In genomic region chr20:34190679-34191090, GRCh38 we compare ENCODE assay signal across 8 cellular contexts. TPM values are rescaled to one million over a fixed set of nuclear protein-coding genes. Genes with fewer than 3 reads are reported as not detected.
DNase-seq lines count a peak whose midpoint lies in the region; ATAC-seq and TF ChIP-seq lines count a peak whose summit lies in the region.

No MANE protein-coding gene starts in this region.

- intact Hi-C loops in OCI-LY7 (cut with micrococcal nuclease; ENCODE audit: unreplicated experiment) (loop anchor here (1.0 to 5.0 kb wide), 5 partner anchors 52 to 347 kb away; partner anchors contain the start of gene ASIP), adrenal gland (cut with DNase I) (no loop called here), left ventricle myocardium superior (cut with micrococcal nuclease) (no loop called here)

- H3K9me3 ChIP-seq in OCI-LY7 (ENCODE audit: low read length) (no peaks in the 10 kb centered on the region), adrenal gland (replicated peaks in 1 of 3) (no peaks in the 10 kb centered on the region)

- H4K20me1 ChIP-seq in OCI-LY7 (ENCODE audit: insufficient read depth, low read length) = no peaks in the 10 kb centered on the region

- peaks cover 6% of the 10 kb centered on the region for H3K4me1 ChIP-seq in OCI-LY7 (ENCODE audit: insufficient read depth, low read length, poor library complexity, severe bottlenecking)
- no peaks in the 10 kb centered on the region for H3K4me1 ChIP-seq in adrenal gland (replicated peaks in 1 of 2)

- DNase-seq in Daoy (ENCODE audit: low read depth) = peak; percentile 80
- peak; percentile 1 for DNase-seq in KG1 (lab: John Stamatoyannopoulos, UW)
- DNase-seq in OCI-LY7 (ENCODE audit: low spot score) = peak; percentile 76
- peak; percentile 56 to 84 (median 73) for DNase-seq in adrenal gland
- DNase-seq in left ventricle myocardium superior = peak; percentile 71
- peak; percentile 69 for DNase-seq in renal cortical epithelial cell (ENCODE audit: low read depth)
- DNase-seq in activated CD4-positive, CD25-positive, alpha-beta regulatory T cell treated with anti-CD3 and anti-CD28 coated beads, Interleukin-2, amount 50 U/mL, for 72 hours = no peak

- no peaks in the 10 kb centered on the region for H3K79me2 ChIP-seq in OCI-LY7 (ENCODE audit: insufficient read depth, low read depth, low read length)

- 4 to 16% (median 9%) methylated on average over 3 of the region's 3 CpGs for WGBS in adrenal gland, 4 donors

- H3K9me2 ChIP-seq in OCI-LY7 (ENCODE audit: insufficient read depth, low read length) = no peaks in the 10 kb centered on the region

- no peak overlapping the region for H3K27ac ChIP-seq in OCI-LY7 (ENCODE audit: low read depth, low read length, poor library complexity, severe bottlenecking)
- no peak overlapping the region for H3K27ac ChIP-seq in adrenal gland

- H3K4me2 ChIP-seq in OCI-LY7 (ENCODE audit: low read length) = no peak overlapping the region

- H2AFZ ChIP-seq in OCI-LY7 (ENCODE audit: low read length) = peak overlapping the region; percentile 26; the same call in 1 of the 2 replicates

- TF ChIP-seq POLR2A in adrenal gland (IDR thresholded peaks at IDR 0.05) = no peak

- ATAC-seq in left ventricle myocardium superior (peak; percentile 96), HG03432 (IDR thresholded peaks at IDR 0.05; ENCODE audit: unreplicated experiment) (no peak)

- CTCF ChIA-PET in OCI-LY7 (lab: Charles Lee; ENCODE audit: unreplicated experiment) = interaction anchor here (1.1 kb wide), 1 partner anchor 124 kb away, joined by 3 read pairs; no protein-coding TSS in a partner anchor

- H3K4me3 ChIP-seq in OCI-LY7 (ENCODE audit: low read depth, low read length, poor library complexity, severe bottlenecking) (no peak overlapping the region), adrenal gland (no peak overlapping the region)

- POLR2A ChIA-PET in OCI-LY7 (lab: Charles Lee) = interaction anchor here (0.8 kb wide), 1 partner anchor 71 kb away, joined by 3 read pairs; no protein-coding TSS in a partner anchor

- no peaks in the 10 kb centered on the region for H3K27me3 ChIP-seq in adrenal gland

- H3K36me3 ChIP-seq in OCI-LY7 (ENCODE audit: insufficient read depth, low read length) (no peaks in the 10 kb centered on the region), adrenal gland (replicated peaks in 1 of 2) (no peaks in the 10 kb centered on the region)

- TF ChIP-seq CTCF in OCI-LY7 (conservative IDR thresholded peaks at IDR 0.05; ENCODE audit: low read length) (peak; percentile 98), adrenal gland (IDR thresholded peaks at IDR 0.05) (peak; percentile 52 to 76 (median 66))

- BruUV-seq in OCI-LY7 (replicated peaks; lab: Mats Ljungman, UMichigan) = no TSS peak

RNA-seq across cellular contexts. Expression of gene ASIP, which starts 50.5 kb away (rescaled TPM):
- total RNA-seq in Daoy (2014; rRNA removed; shearing (Covaris generic)) = not detected in 2 replicates
- total RNA-seq in OCI-LY7 (2014; rRNA removed; shearing (Covaris generic)) = 0.32 TPM in 1 of 2 replicates, not detected in the other
- 0.70 and 0.82 TPM in 2 replicates for total RNA-seq in OCI-LY7 (2022)
- 1 to 10 TPM in 1 of 8 donors, under 1 TPM in 4, not detected in 3; 0.46 to 1.0 (median 0.83) TPM for total RNA-seq in adrenal gland
- polyA plus RNA-seq in adrenal gland = 10 to 100 TPM in 1 of 3 donors, 1 to 10 TPM in 1, not detected in 1; 3.2 to 15.1 TPM
- total RNA-seq in left ventricle myocardium superior = 9.5 TPM
- total RNA-seq in renal cortical epithelial cell = not detected in 2 replicates
